Comparison of ENCODE assay signal across 12 cellular contexts in genomic region chr16:23465179-23465578, GRCh38. TPM values are rescaled to one million over a fixed set of nuclear protein-coding genes. Genes with fewer than 3 reads are reported as not detected.
A peak's percentile ranks its signal among the peaks of the same experiment; 100 is the strongest.
DNase-seq lines count a peak whose midpoint lies in the region; ATAC-seq and TF ChIP-seq lines count a peak whose summit lies in the region.
"Had no signal": no experiment of that assay in that cellular context is flagged by ENCODE, and none has a peak within 500 bp of the region (broad histone marks: within the 10 kb centered on the region; RNA-seq: fewer than 3 reads in every experiment).

No MANE protein-coding gene starts in this region.

- POLR2A ChIA-PET in CD8-positive, alpha-beta T cell (lab: Charles Lee) = no interaction called here

- H3K4me1 ChIP-seq in CD8-positive, alpha-beta T cell (ENCODE audit: insufficient read depth, low read length) = no peaks in the 10 kb centered on the region
- peaks cover 8 to 19% of the 10 kb centered on the region in 2 donors for H3K4me1 ChIP-seq in thyroid gland
- H3K4me1 ChIP-seq: BE2C, HAP-1 had no signal

- no peak overlapping the region for H3K27ac ChIP-seq in CD8-positive, alpha-beta T cell (ENCODE audit: low read depth, low read length)
- H3K27ac ChIP-seq in thyroid gland = no peak overlapping the region
- H3K27ac ChIP-seq: A549, C4-2B had no signal

- H3K27me3 ChIP-seq in CD8-positive, alpha-beta T cell (ENCODE audit: insufficient read depth, low read length) = no peaks in the 10 kb centered on the region
- no peaks in the 10 kb centered on the region for H3K27me3 ChIP-seq in thyroid gland
- H3K27me3 ChIP-seq: BE2C had no signal

- TF ChIP-seq POLR2A in GM18505 (IDR thresholded peaks at IDR 0.05; ENCODE audit: borderline replicate concordance, extremely low read depth, insufficient read depth, insufficient read length) = peak; percentile 7
- TF ChIP-seq POLR2A in thyroid gland (IDR thresholded peaks at IDR 0.05) = no peak

- H3K27me3 Mint-ChIP-seq in CD8-positive, alpha-beta T cell (ENCODE audit: low read depth) = no peaks in the 10 kb centered on the region
- H3K27me3 Mint-ChIP-seq in memory B cell = no peaks in the 10 kb centered on the region
- H3K27me3 Mint-ChIP-seq in stimulated activated naive B cell treated with anti-CD40 and anti-IgM and Interleukin-4, amounts not matched to agents 10 μg/mL and 1 μg/mL and 100 μg/mL, for 72 hours = no peaks in the 10 kb centered on the region

- intact Hi-C loops in CD8-positive, alpha-beta T cell (cut with DNase I, micrococcal nuclease) = no loop called here
- intact Hi-C loops in thyroid gland (cut with DNase I) = no loop called here

- DNase-seq in CD8-positive, alpha-beta T cell = no peak
- DNase-seq in memory B cell (ENCODE audit: low spot score in 2 of 2) = no peak
- no peak for DNase-seq in stimulated activated naive B cell treated with anti-CD40 and anti-IgM and Interleukin-4, amounts not matched to agents 10 μg/mL and 1 μg/mL and 100 μg/mL, for 72 hours
- DNase-seq in GOT3 (lab: John Stamatoyannopoulos, UW) = no peak
- DNase-seq in thyroid gland = no peak
- DNase-seq: BE2C, DMS53, GF-D8 had no signal

- peaks cover 57% of the 10 kb centered on the region for H3K36me3 Mint-ChIP-seq in CD8-positive, alpha-beta T cell
- H3K36me3 Mint-ChIP-seq in memory B cell = peaks cover 15% of the 10 kb centered on the region
- peaks cover 19 to 46% of the 10 kb centered on the region in 2 donors for H3K36me3 Mint-ChIP-seq in stimulated activated naive B cell treated with anti-CD40 and anti-IgM and Interleukin-4, amounts not matched to agents 10 μg/mL and 1 μg/mL and 100 μg/mL, for 72 hours

- no peak overlapping the region for H3K4me3 ChIP-seq in CD8-positive, alpha-beta T cell (ENCODE audit: low read depth, low read length)
- no peak overlapping the region for H3K4me3 ChIP-seq in thyroid gland (replicated peaks in 1 of 3)
- H3K4me3 ChIP-seq: A549, HAP-1 had no signal

- no peak for TF ChIP-seq CTCF in CD8-positive, alpha-beta T cell (IDR thresholded peaks at IDR 0.05)
- no peak for TF ChIP-seq CTCF in thyroid gland (IDR thresholded peaks at IDR 0.05)

- H3K4me1 Mint-ChIP-seq in CD8-positive, alpha-beta T cell (ENCODE audit: low read depth) = no peaks in the 10 kb centered on the region
- no peaks in the 10 kb centered on the region for H3K4me1 Mint-ChIP-seq in memory B cell
- peaks cover 0 to 1% of the 10 kb centered on the region in 2 donors for H3K4me1 Mint-ChIP-seq in stimulated activated naive B cell treated with anti-CD40 and anti-IgM and Interleukin-4, amounts not matched to agents 10 μg/mL and 1 μg/mL and 100 μg/mL, for 72 hours

- 95 to 100% methylated on average over 2 of the region's 2 CpGs for WGBS in thyroid gland, 2 donors

- H3K9me3 ChIP-seq in CD8-positive, alpha-beta T cell (ENCODE audit: low read length) = no peaks in the 10 kb centered on the region
- no peaks in the 10 kb centered on the region for H3K9me3 ChIP-seq in thyroid gland
- H3K9me3 ChIP-seq: A549, BE2C, HAP-1 had no signal

- ATAC-seq in CD8-positive, alpha-beta T cell = peak; percentile 8
- ATAC-seq in GM18505 (IDR thresholded peaks at IDR 0.05; ENCODE audit: unreplicated experiment) = no peak
- ATAC-seq in memory B cell (ENCODE audit: low read depth) = no peak
- no peak for ATAC-seq in stimulated activated naive B cell treated with anti-CD40 and anti-IgM and Interleukin-4, amounts not matched to agents 10 μg/mL and 1 μg/mL and 100 μg/mL, for 72 hours (replicated peaks)
- ATAC-seq: A549 had no signal

- H3K9me3 Mint-ChIP-seq in CD8-positive, alpha-beta T cell = no peaks in the 10 kb centered on the region
- H3K9me3 Mint-ChIP-seq in memory B cell = no peaks in the 10 kb centered on the region
- no peaks in the 10 kb centered on the region for H3K9me3 Mint-ChIP-seq in stimulated activated naive B cell treated with anti-CD40 and anti-IgM and Interleukin-4, amounts not matched to agents 10 μg/mL and 1 μg/mL and 100 μg/mL, for 72 hours

- H3K36me3 ChIP-seq in CD8-positive, alpha-beta T cell (ENCODE audit: insufficient read depth, low read length) = peaks cover 21% of the 10 kb centered on the region
- H3K36me3 ChIP-seq in thyroid gland = peaks cover 22 to 46% of the 10 kb centered on the region in 2 donors

- H3K4me3 Mint-ChIP-seq in CD8-positive, alpha-beta T cell = no peak overlapping the region
- H3K4me3 Mint-ChIP-seq in memory B cell = no peak overlapping the region
- no peak overlapping the region for H3K4me3 Mint-ChIP-seq in stimulated activated naive B cell treated with anti-CD40 and anti-IgM and Interleukin-4, amounts not matched to agents 10 μg/mL and 1 μg/mL and 100 μg/mL, for 72 hours

- no peak overlapping the region for H3K27ac Mint-ChIP-seq in CD8-positive, alpha-beta T cell
- peak overlapping the region; percentile 73 for H3K27ac Mint-ChIP-seq in memory B cell
- peak overlapping the region; percentile 71 for H3K27ac Mint-ChIP-seq in stimulated activated naive B cell treated with anti-CD40 and anti-IgM and Interleukin-4, amounts not matched to agents 10 μg/mL and 1 μg/mL and 100 μg/mL, for 72 hours

- CTCF ChIA-PET in CD8-positive, alpha-beta T cell (lab: Charles Lee) = interaction anchor here (2.1 kb wide), 1 partner anchor 29 kb away, joined by 4 read pairs; no protein-coding TSS in a partner anchor

RNA-seq across cellular contexts. Expression of gene COG7, which starts 12.2 kb away (rescaled TPM):
- total RNA-seq in CD8-positive, alpha-beta T cell = 10 to 100 TPM; 13.3 to 14.7 TPM
- total RNA-seq in thyroid gland = 10 to 100 TPM; 27.5 to 35.1 (median 30.8) TPM

RNA-seq across cellular contexts. Expression of gene GGA2, which starts 45.1 kb away (rescaled TPM):
- total RNA-seq in CD8-positive, alpha-beta T cell = 100 to 1,000 TPM; 220 to 239 TPM
- 100 to 1,000 TPM; 103 to 190 (median 159) TPM for total RNA-seq in thyroid gland
